Comparison of ENCODE assay signal across 8 cellular contexts in the genomic region with DNA sequence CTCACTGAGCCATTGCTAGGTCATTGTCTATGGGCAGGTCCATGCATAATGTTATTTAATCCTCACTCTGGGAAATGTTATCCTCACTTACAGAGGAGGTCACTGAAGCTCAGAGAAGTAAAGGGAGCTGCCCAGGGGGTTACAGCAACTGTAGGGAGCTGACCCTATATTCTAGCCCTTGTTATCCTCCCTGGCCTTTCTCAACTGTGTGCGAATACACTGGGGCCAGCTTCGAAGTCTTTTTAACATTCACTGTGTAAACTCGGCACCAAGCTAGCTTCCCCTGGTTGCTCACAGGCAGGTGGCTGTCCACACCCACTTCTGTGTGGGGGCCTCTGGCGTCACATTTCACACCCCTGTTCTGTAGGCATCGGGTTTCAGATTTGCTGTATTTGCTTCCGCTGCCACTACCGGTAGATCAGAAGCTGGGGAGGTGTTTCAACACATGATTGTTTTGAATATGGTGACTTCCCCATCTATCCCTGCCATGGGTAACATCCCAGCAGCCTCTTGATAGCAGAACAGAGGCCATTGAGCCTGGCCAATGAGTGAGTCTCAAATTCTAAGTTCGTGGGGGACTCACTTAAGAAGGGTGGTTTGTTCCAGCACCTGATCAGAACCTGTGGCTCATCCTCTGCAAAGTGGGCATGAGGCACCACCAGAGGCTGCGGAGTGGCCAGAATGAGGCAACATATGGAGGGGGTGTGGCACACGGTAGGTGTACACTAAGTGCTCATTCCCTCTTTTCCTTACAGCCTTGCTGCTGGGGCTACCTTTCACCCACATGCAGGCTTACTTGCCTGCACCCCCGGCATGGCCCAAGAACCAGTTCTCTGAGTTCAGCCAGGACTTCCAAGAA.
DNase-seq lines count a peak whose midpoint lies in the region; ATAC-seq and TF ChIP-seq lines count a peak whose summit lies in the region.

No MANE protein-coding gene starts in this region.

- H3K27me3 ChIP-seq in CD8-positive, alpha-beta memory T cell (ENCODE audit: insufficient read depth, low read length, poor library complexity, severe bottlenecking) = no peaks in the 10 kb centered on the region
- H3K27me3 ChIP-seq in WERI-Rb-1 (ENCODE audit: insufficient read depth, low read depth, severe bottlenecking) = no peaks in the 10 kb centered on the region

- no peaks in the 10 kb centered on the region for H3K36me3 ChIP-seq in CD8-positive, alpha-beta memory T cell (ENCODE audit: insufficient read depth, low read length)
- H3K36me3 ChIP-seq in WERI-Rb-1 = peaks cover 5% of the 10 kb centered on the region

- no peaks in the 10 kb centered on the region for H3K9me3 Mint-ChIP-seq in CD8-positive, alpha-beta memory T cell
- H3K9me3 Mint-ChIP-seq in chondrocyte (ENCODE audit: low read depth) = no peaks in the 10 kb centered on the region

- peaks cover 94% of the 10 kb centered on the region for H3K4me1 ChIP-seq in CD8-positive, alpha-beta memory T cell (ENCODE audit: insufficient read depth, low read length)

- no peaks in the 10 kb centered on the region for H3K9me3 ChIP-seq in CD8-positive, alpha-beta memory T cell (ENCODE audit: low read length)
- no peaks in the 10 kb centered on the region for H3K9me3 ChIP-seq in WERI-Rb-1 (ENCODE audit: severe bottlenecking)

- peaks cover 74 to 99% (median 79%) of the 10 kb centered on the region in 3 donors for H3K4me1 Mint-ChIP-seq in CD8-positive, alpha-beta memory T cell
- H3K4me1 Mint-ChIP-seq in chondrocyte (ENCODE audit: low read depth) = peaks cover 24% of the 10 kb centered on the region

- H3K36me3 Mint-ChIP-seq in CD8-positive, alpha-beta memory T cell = peaks cover 0 to 11% (median 5%) of the 10 kb centered on the region in 3 donors
- peaks cover 2% of the 10 kb centered on the region for H3K36me3 Mint-ChIP-seq in chondrocyte (ENCODE audit: low read depth)

- peak overlapping the region; percentile 95 for H3K27ac ChIP-seq in CD8-positive, alpha-beta memory T cell (ENCODE audit: low read depth, low read length)
- peak overlapping the region; percentile 4; the same call in 1 of the 2 replicates for H3K27ac ChIP-seq in WERI-Rb-1

- ATAC-seq in GM19468 (IDR thresholded peaks at IDR 0.05; ENCODE audit: extremely low read depth, unreplicated experiment) = peak; percentile 48
- peak; percentile 32 for ATAC-seq in HG03571 (IDR thresholded peaks at IDR 0.05; ENCODE audit: unreplicated experiment)

- TF ChIP-seq CTCF in WERI-Rb-1 (IDR thresholded peaks at IDR 0.05; ENCODE audit: low read depth, low read length) (no peak), chondrocyte (IDR thresholded peaks at IDR 0.05) (no peak)

- peak overlapping the region; percentile 96 to 100 (median 99) for H3K27ac Mint-ChIP-seq in CD8-positive, alpha-beta memory T cell
- H3K27ac Mint-ChIP-seq in chondrocyte (ENCODE audit: unreplicated experiment) = no peak overlapping the region

- H3K4me3 Mint-ChIP-seq in CD8-positive, alpha-beta memory T cell = peak overlapping the region; percentile 80 to 96 (median 86)
- H3K4me3 Mint-ChIP-seq in chondrocyte (ENCODE audit: unreplicated experiment) = no peak overlapping the region

- POLR2A ChIA-PET in CD8-positive, alpha-beta memory T cell (lab: Charles Lee) = interaction anchor here (0.8 to 5.4 kb wide), 6 partner anchors 8 to 170 kb away, joined by 3 to 26 read pairs (median 4); partner anchors contain the start of gene RPL32

- H3K4me3 ChIP-seq in CD8-positive, alpha-beta memory T cell (ENCODE audit: low read length) = peak overlapping the region; percentile 40
- H3K4me3 ChIP-seq in WERI-Rb-1 (ENCODE audit: low read depth, low read length) = no peak overlapping the region

- CTCF ChIA-PET in CD8-positive, alpha-beta memory T cell (lab: Charles Lee) = interaction anchor here (1.5 to 13.0 kb wide), 6 partner anchors 15 to 170 kb away, joined by 3 to 134 read pairs (median 6); partner anchors contain the start of gene RPL32

- DNase-seq in CD8-positive, alpha-beta memory T cell = peak; percentile 75 to 92 (median 88)
- DNase-seq in WERI-Rb-1 = no peak
- DNase-seq in chondrocyte (ENCODE audit: low spot score) = peak; percentile 37
- DNase-seq in stimulated activated CD4-positive, alpha-beta T cell treated with anti-CD3 and anti-CD28 coated beads, Interleukin-12 subunit alpha, Interleukin-12 subunit beta, amount 100 ng/mL, for 24 hours (ENCODE audit: low read depth in 2 of 2) = peak; percentile 68 to 79
- no peak for DNase-seq in HuH-7 (ENCODE audit: low spot score)
- no peak for DNase-seq in globus pallidus (ENCODE audit: low spot score)

- no peaks in the 10 kb centered on the region for H3K27me3 Mint-ChIP-seq in CD8-positive, alpha-beta memory T cell
- peaks cover 7% of the 10 kb centered on the region for H3K27me3 Mint-ChIP-seq in chondrocyte (ENCODE audit: low read depth)

Comparison
In these comparisons a context has a peak if more than half of its experiments do, and no peak if none do; other contexts are left out.
1. DNase-seq: peak in CD8-positive, alpha-beta memory T cell (5 of 5), chondrocyte (single experiment) and stimulated activated CD4-positive, alpha-beta T cell treated with anti-CD3 and anti-CD28 coated beads, Interleukin-12 subunit alpha, Interleukin-12 subunit beta, amount 100 ng/mL, for 24 hours (2 of 2); none in WERI-Rb-1 (single experiment), HuH-7 (single experiment) and globus pallidus (single experiment).